8 cellular contexts compared by ENCODE assay signal in genomic region chr1:116941670-116942069, GRCh38. TPM values are rescaled to one million over a fixed set of nuclear protein-coding genes. Genes with fewer than 3 reads are reported as not detected.
"Had no signal": no experiment of that assay in that cellular context is flagged by ENCODE, and none has a peak within 500 bp of the region (broad histone marks: within the 10 kb centered on the region; RNA-seq: fewer than 3 reads in every experiment).

No MANE protein-coding gene starts in this region.

- H3K9me3 ChIP-seq: HAP-1 had no signal

- H3K4me3 ChIP-seq: HAP-1, K562 had no signal

- ATAC-seq: HCT116, K562 had no signal

- DNase-seq: GOT3, H7, HFFc6, IMR-90, KG1 had no signal

RNA-seq across cellular contexts. Expression of gene CD101, which starts 59.9 kb away (rescaled TPM):
- total RNA-seq: HFFc6, IMR-90 had no signal
- polyA plus RNA-seq: IMR-90 had no signal
